18 cellular contexts compared by ENCODE assay signal in genomic region chr17:82007495-82008257, GRCh38. TPM values are rescaled to one million over a fixed set of nuclear protein-coding genes. Genes with fewer than 3 reads are reported as not detected.
DNase-seq lines count a peak whose midpoint lies in the region; ATAC-seq, FAIRE-seq and TF ChIP-seq lines count a peak whose summit lies in the region.
"Had no signal": no experiment of that assay in that cellular context is flagged by ENCODE, and none has a peak within 500 bp of the region (broad histone marks: within the 10 kb centered on the region; RNA-seq: fewer than 3 reads in every experiment).

No MANE protein-coding gene starts in this region.

- DNase-seq in HFFc6 (no peak), GM12878 (ENCODE audit: low read depth, low spot score) (no peak), retina (peak; percentile 68), prostate gland (ENCODE audit: low spot score) (no peak), NCI-H748 treated with DMSO at 0.1 percent for 48 hours (lab: John Stamatoyannopoulos, UW) (no peak)
- DNase-seq: activated CD4-positive, alpha-beta T cell treated with anti-CD3 and anti-CD28 coated beads for 48 hours; activated naive CD4-positive, alpha-beta T cell treated with anti-CD3 and anti-CD28 coated beads for 36 hours; colonic mucosa; DND-41; left cardiac atrium; NCI-H82; stimulated activated CD4-positive, alpha-beta T cell treated with anti-CD3 and anti-CD28 coated beads, Interleukin-4, amount 100 ng/mL, for 1 hour had no signal

- no peak for TF ChIP-seq RAD21 in GM12878 (IDR thresholded peaks at IDR 0.05; ENCODE audit: insufficient read depth, low read depth, low read length)

- in situ Hi-C loops in GM12878 (cut with MboI), result no loop called here

- TF ChIP-seq POLR2A in GM12878 (IDR thresholded peaks at IDR 0.05; ENCODE audit: low read depth, low read length), result peak; percentile 38; the same call in 1 of the 2 replicates
- no peak for TF ChIP-seq POLR2A in prostate gland (IDR thresholded peaks at IDR 0.05)

- no peaks in the 10 kb centered on the region for H3K79me2 ChIP-seq in GM12878 (ENCODE audit: control insufficient read depth, insufficient read depth, low read length)

- SMC1A ChIA-PET in GM12878 (lab: Charles Lee; ENCODE audit: uncharacterized antibody, unreplicated experiment), result no interaction called here

- H3K4me1 ChIP-seq in GM12878 (ENCODE audit: control insufficient read depth, insufficient read depth, low read length) (no peaks in the 10 kb centered on the region), prostate gland (replicated peaks) (no peaks in the 10 kb centered on the region)
- H3K4me1 ChIP-seq: colonic mucosa had no signal

- no peaks in the 10 kb centered on the region for H3K9me3 Mint-ChIP-seq in HFFc6
- H3K9me3 Mint-ChIP-seq: activated naive CD4-positive, alpha-beta T cell treated with anti-CD3 and anti-CD28 coated beads for 36 hours had no signal

- no peak overlapping the region for H3K4me2 ChIP-seq in GM12878 (ENCODE audit: control insufficient read depth, insufficient read depth)
- H3K4me2 ChIP-seq: KMS-11 had no signal

- no peaks in the 10 kb centered on the region for H4K20me1 ChIP-seq in GM12878 (ENCODE audit: control insufficient read depth, insufficient read depth)

- H3K4me1 Mint-ChIP-seq in HFFc6 (ENCODE audit: low read depth), result peaks cover 23% of the 10 kb centered on the region

- H3K4me3 Mint-ChIP-seq in HFFc6, result no peak overlapping the region
- H3K4me3 Mint-ChIP-seq: activated naive CD4-positive, alpha-beta T cell treated with anti-CD3 and anti-CD28 coated beads for 36 hours had no signal

- H3K36me3 ChIP-seq in GM12878 (ENCODE audit: control insufficient read depth in 2 of 2, insufficient read depth in 2 of 2, low read length in 1 of 2) (no peaks in the 10 kb centered on the region), prostate gland (no peaks in the 10 kb centered on the region)
- H3K36me3 ChIP-seq: colonic mucosa had no signal

- POLR2A ChIA-PET in GM12878 (lab: Charles Lee), result no interaction called here

- WGBS in GM12878 (ENCODE audit: insufficient coverage, insufficient replicate concordance, low lambda C conversion rate, missing lambda C conversion rate), result 63% methylated on average over 30 of the region's 30 CpGs
- 76% methylated on average over 29 of the region's 30 CpGs for WGBS in prostate gland

- H3K9me3 ChIP-seq in GM12878 (replicated peaks; ENCODE audit: control insufficient read depth, insufficient read depth, low read length) (no peaks in the 10 kb centered on the region), prostate gland (no peaks in the 10 kb centered on the region)
- H3K9me3 ChIP-seq: colonic mucosa, suprapubic skin had no signal

- no peak for TF ChIP-seq EP300 in GM12878 (IDR thresholded peaks at IDR 0.05; ENCODE audit: borderline replicate concordance in 1 of 2, control insufficient read depth in 1 of 2, low read depth in 2 of 2, low read length in 2 of 2)

- CTCF ChIA-PET in GM12878 (lab: Yijun Ruan, JAX), result no interaction called here

- intact Hi-C loops in GM12878 (cut with micrococcal nuclease; ENCODE audit: unreplicated experiment) (no loop called here), prostate gland (cut with DNase I) (no loop called here)

- no peak overlapping the region for H3K4me3 ChIP-seq in GM12878
- no peak overlapping the region for H3K4me3 ChIP-seq in prostate gland
- H3K4me3 ChIP-seq: colonic mucosa, suprapubic skin had no signal

- ATAC-seq in GM12878, result no peak
- ATAC-seq in GM21367 (IDR thresholded peaks at IDR 0.05; ENCODE audit: unreplicated experiment), result no peak
- ATAC-seq: left cardiac atrium had no signal

- no peaks in the 10 kb centered on the region for H3K27me3 ChIP-seq in GM12878 (replicated peaks in 1 of 2; ENCODE audit: control insufficient read depth in 2 of 2, insufficient read depth in 2 of 2, low read length in 1 of 2)
- H3K27me3 ChIP-seq in prostate gland (replicated peaks; ENCODE audit: insufficient read depth), result no peaks in the 10 kb centered on the region
- H3K27me3 ChIP-seq: colonic mucosa, suprapubic skin had no signal

- no peaks in the 10 kb centered on the region for H3K36me3 Mint-ChIP-seq in HFFc6 (ENCODE audit: low read depth)

- no peak for FAIRE-seq in GM12878 (lab: Jason Lieb, UNC)
- FAIRE-seq: astrocyte, endothelial cell of umbilical vein, GM18507 had no signal

- BruUV-seq in GM12878 (replicated peaks; lab: Mats Ljungman, UMichigan), result no TSS peak

- H3K27me3 Mint-ChIP-seq in HFFc6 (ENCODE audit: insufficient read depth), result no peaks in the 10 kb centered on the region; the same call in 1 of the 2 replicates

- H3K27ac ChIP-seq in GM12878 (ENCODE audit: control insufficient read depth, insufficient read depth) (no peak overlapping the region), prostate gland (no peak overlapping the region)
- H3K27ac ChIP-seq: colonic mucosa, KMS-11, suprapubic skin had no signal

- TF ChIP-seq CTCF in HFFc6 (IDR thresholded peaks at IDR 0.05) (peak; percentile 39), GM12878 (IDR thresholded peaks at IDR 0.05 in 2 of 3, conservative IDR thresholded peaks at IDR 0.05 in 1 of 3; ENCODE audit: control insufficient read depth in 2 of 3, extremely low read depth in 1 of 3, insufficient read depth in 1 of 3, low read depth in 3 of 3, low read length in 3 of 3) (no peak), prostate gland (IDR thresholded peaks at IDR 0.05) (no peak)

- H2AFZ ChIP-seq in GM12878 (ENCODE audit: control insufficient read depth, low read depth, low read length), result no peak overlapping the region

- RAD21 ChIA-PET in GM12878 (lab: Charles Lee; ENCODE audit: unreplicated experiment), result no interaction called here

- H3K9ac ChIP-seq in GM12878 (ENCODE audit: control insufficient read depth, insufficient read depth, low read length), result no peak overlapping the region
- H3K9ac ChIP-seq: KMS-11 had no signal

- H3K27ac Mint-ChIP-seq in HFFc6, result no peak overlapping the region
- H3K27ac Mint-ChIP-seq: activated naive CD4-positive, alpha-beta T cell treated with anti-CD3 and anti-CD28 coated beads for 36 hours had no signal

RNA-seq across cellular contexts. Expression of gene CENPX, which starts 15.0 kb away (rescaled TPM):
- 10 to 100 TPM; 60.6 to 83.9 (median 73.3) TPM for total RNA-seq in HFFc6 (2021; fragmentation: NEBNext Ultra II Directional; extraction: Animal tissue kit (Norgen Biotek cat#: 25700))
- total RNA-seq in GM12878 (2013; cell fraction: nucleolus; rRNA removed), result 11.1 and 12.5 TPM in 2 replicates
- total RNA-seq in GM12878 (2014; rRNA removed) (84.0 and 101 TPM in 2 replicates), GM12878 (2014; rRNA removed; fragmentation: Illumina TruSeq; extraction: Trizol) (36.1 and 39.4 TPM in 2 replicates), GM12878 (2021) (84.0 and 89.0 TPM in 2 replicates), prostate gland (100 to 1,000 TPM in 1 of 2 donors, 10 to 100 TPM in 1; 84.9 to 263 TPM)
- 25.7 TPM for polyA plus RNA-seq in GM12878 (2011; ENCODE audit: low read depth)
- polyA plus RNA-seq in GM12878 (2011; rRNA removed) (29.3 and 54.8 TPM in 2 replicates), GM12878 (2014; fragmentation: Illumina TruSeq; extraction: Trizol) (4.1 and 26.8 TPM in 2 replicates), GM12878 (2014; fragmentation: Nextera tagmentation; extraction: Ambion mirVana) (10 to 100 TPM; 11.7 to 39.3 TPM), GM12878 (2014; rRNA removed) (111 and 113 TPM in 2 replicates), GM12878 (2016; fragmentation: Nextera tagmentation; extraction: Ambion mirVana) (100 to 1,000 TPM; 181 to 182 TPM)
- polyA plus RNA-seq in GM12878 (2011; cell fraction: cytosol; rRNA removed), result 67.3 and 105 TPM in 2 replicates
- polyA plus RNA-seq in GM12878 (2011; cell fraction: nucleus; rRNA removed), result 77.9 and 82.8 TPM in 2 replicates
- 34.3 and 37.6 TPM in 2 replicates for polyA plus RNA-seq in GM12878 (2012)
- 10.0 and 21.6 TPM in 2 replicates for polyA minus RNA-seq in GM12878 (2011; rRNA and poly(A)+ RNA removed)
- polyA minus RNA-seq in GM12878 (2011; cell fraction: cytosol; rRNA and poly(A)+ RNA removed), result 10.6 and 11.4 TPM in 2 replicates
- 12.7 and 15.8 TPM in 2 replicates for polyA minus RNA-seq in GM12878 (2011; cell fraction: nucleus; rRNA and poly(A)+ RNA removed)

RNA-seq across cellular contexts. Expression of gene LRRC45, which starts 15.4 kb away (rescaled TPM):
- total RNA-seq in HFFc6 (2021; fragmentation: NEBNext Ultra II Directional; extraction: Animal tissue kit (Norgen Biotek cat#: 25700)), result 10 to 100 TPM in 3 of 6 experiments, 1 to 10 TPM in 3; 6.8 to 10.5 (median 10.0) TPM
- total RNA-seq in GM12878 (2013; cell fraction: nucleolus; rRNA removed), result 22.5 and 23.4 TPM in 2 replicates
- total RNA-seq in GM12878 (2014; rRNA removed) (18.6 and 24.2 TPM in 2 replicates), GM12878 (2014; rRNA removed; fragmentation: Illumina TruSeq; extraction: Trizol) (5.9 and 8.9 TPM in 2 replicates), GM12878 (2021) (24.9 and 27.7 TPM in 2 replicates), prostate gland (10 to 100 TPM; 22.2 to 24.1 TPM)
- polyA plus RNA-seq in GM12878 (2011; ENCODE audit: low read depth), result 2.2 TPM
- polyA plus RNA-seq in GM12878 (2011; rRNA removed) (4.5 and 7.7 TPM in 2 replicates), GM12878 (2014; fragmentation: Illumina TruSeq; extraction: Trizol) (2.5 and 3.6 TPM in 2 replicates), GM12878 (2014; fragmentation: Nextera tagmentation; extraction: Ambion mirVana) (under 1 TPM; 0.03 to 0.05 TPM), GM12878 (2014; rRNA removed) (24.2 and 24.4 TPM in 2 replicates), GM12878 (2016; fragmentation: Nextera tagmentation; extraction: Ambion mirVana) (10 to 100 TPM; 12.0 to 13.4 TPM)
- polyA plus RNA-seq in GM12878 (2011; cell fraction: cytosol; rRNA removed), result 7.3 and 16.6 TPM in 2 replicates
- polyA plus RNA-seq in GM12878 (2011; cell fraction: nucleus; rRNA removed), result 72.6 and 103 TPM in 2 replicates
- 8.6 and 9.9 TPM in 2 replicates for polyA plus RNA-seq in GM12878 (2012)
- 4.2 and 11.4 TPM in 2 replicates for polyA minus RNA-seq in GM12878 (2011; rRNA and poly(A)+ RNA removed)
- 4.7 and 6.4 TPM in 2 replicates for polyA minus RNA-seq in GM12878 (2011; cell fraction: cytosol; rRNA and poly(A)+ RNA removed)
- polyA minus RNA-seq in GM12878 (2011; cell fraction: nucleus; rRNA and poly(A)+ RNA removed), result 12.8 and 27.8 TPM in 2 replicates

RNA-seq across cellular contexts. Expression of gene RAC3, which starts 23.8 kb away (rescaled TPM):
- total RNA-seq in HFFc6 (2021; fragmentation: NEBNext Ultra II Directional; extraction: Animal tissue kit (Norgen Biotek cat#: 25700)), result 1 to 10 TPM; 4.3 to 8.5 (median 5.6) TPM
- 2.7 and 4.9 TPM in 2 replicates for total RNA-seq in GM12878 (2013; cell fraction: nucleolus; rRNA removed)
- 23.5 and 29.8 TPM in 2 replicates for total RNA-seq in GM12878 (2014; rRNA removed)
- 9.0 and 9.2 TPM in 2 replicates for total RNA-seq in GM12878 (2014; rRNA removed; fragmentation: Illumina TruSeq; extraction: Trizol)
- total RNA-seq in GM12878 (2021), result 14.6 and 16.2 TPM in 2 replicates
- polyA plus RNA-seq in GM12878 (2011; ENCODE audit: low read depth), result 0.71 TPM
- 1.2 and 4.2 TPM in 2 replicates for polyA plus RNA-seq in GM12878 (2011; rRNA removed)
- 4.7 and 7.5 TPM in 2 replicates for polyA plus RNA-seq in GM12878 (2011; cell fraction: cytosol; rRNA removed)
- polyA plus RNA-seq in GM12878 (2011; cell fraction: nucleus; rRNA removed), result 33.2 and 47.4 TPM in 2 replicates
- polyA plus RNA-seq in GM12878 (2012), result 3.4 and 4.9 TPM in 2 replicates
- 2.8 and 9.8 TPM in 2 replicates for polyA plus RNA-seq in GM12878 (2014; fragmentation: Illumina TruSeq; extraction: Trizol)
- polyA plus RNA-seq in GM12878 (2014; fragmentation: Nextera tagmentation; extraction: Ambion mirVana), result under 1 TPM; 0.11 to 0.16 TPM
- polyA plus RNA-seq in GM12878 (2014; rRNA removed), result 32.9 and 39.8 TPM in 2 replicates
- polyA plus RNA-seq in GM12878 (2016; fragmentation: Nextera tagmentation; extraction: Ambion mirVana), result 1 to 10 TPM; 1.7 TPM
- polyA minus RNA-seq in GM12878 (2011; rRNA and poly(A)+ RNA removed), result 0.44 and 1.0 TPM in 2 replicates
- polyA minus RNA-seq in GM12878 (2011; cell fraction: cytosol; rRNA and poly(A)+ RNA removed), result 3.1 TPM in 1 of 2 replicates, not detected in the other
- 2.3 and 4.8 TPM in 2 replicates for polyA minus RNA-seq in GM12878 (2011; cell fraction: nucleus; rRNA and poly(A)+ RNA removed)
- total RNA-seq in prostate gland, result 10 to 100 TPM; 41.8 to 93.9 TPM

RNA-seq across cellular contexts. Expression of gene DCXR, which starts 29.8 kb away (rescaled TPM):
- 100 to 1,000 TPM in 1 of 6 experiments, 10 to 100 TPM in 5; 73.4 to 100 (median 84.8) TPM for total RNA-seq in HFFc6 (2021; fragmentation: NEBNext Ultra II Directional; extraction: Animal tissue kit (Norgen Biotek cat#: 25700))
- total RNA-seq in GM12878 (2013; cell fraction: nucleolus; rRNA removed), result 13.4 and 14.9 TPM in 2 replicates
- 80.8 and 85.8 TPM in 2 replicates for total RNA-seq in GM12878 (2014; rRNA removed)
- 32.4 and 39.9 TPM in 2 replicates for total RNA-seq in GM12878 (2014; rRNA removed; fragmentation: Illumina TruSeq; extraction: Trizol)
- 110 and 119 TPM in 2 replicates for total RNA-seq in GM12878 (2021)
- polyA plus RNA-seq in GM12878 (2011; ENCODE audit: low read depth), result 79.4 TPM
- 29.9 and 66.6 TPM in 2 replicates for polyA plus RNA-seq in GM12878 (2011; rRNA removed)
- polyA plus RNA-seq in GM12878 (2011; cell fraction: cytosol; rRNA removed), result 188 and 195 TPM in 2 replicates
- polyA plus RNA-seq in GM12878 (2011; cell fraction: nucleus; rRNA removed), result 136 and 154 TPM in 2 replicates
- 73.6 and 79.6 TPM in 2 replicates for polyA plus RNA-seq in GM12878 (2012)
- 45.6 and 92.0 TPM in 2 replicates for polyA plus RNA-seq in GM12878 (2014; fragmentation: Illumina TruSeq; extraction: Trizol)
- 10 to 100 TPM; 12.3 to 44.8 TPM for polyA plus RNA-seq in GM12878 (2014; fragmentation: Nextera tagmentation; extraction: Ambion mirVana)
- polyA plus RNA-seq in GM12878 (2014; rRNA removed), result 128 and 151 TPM in 2 replicates
- 100 to 1,000 TPM; 122 to 139 TPM for polyA plus RNA-seq in GM12878 (2016; fragmentation: Nextera tagmentation; extraction: Ambion mirVana)
- polyA minus RNA-seq in GM12878 (2011; rRNA and poly(A)+ RNA removed), result 53.5 and 69.9 TPM in 2 replicates
- polyA minus RNA-seq in GM12878 (2011; cell fraction: cytosol; rRNA and poly(A)+ RNA removed), result 23.2 and 25.8 TPM in 2 replicates
- polyA minus RNA-seq in GM12878 (2011; cell fraction: nucleus; rRNA and poly(A)+ RNA removed), result 21.6 and 34.3 TPM in 2 replicates
- 100 to 1,000 TPM; 235 to 744 TPM for total RNA-seq in prostate gland

RNA-seq across cellular contexts. Expression of gene ASPSCR1, which starts 30.2 kb away (rescaled TPM):
- total RNA-seq in HFFc6 (2021; fragmentation: NEBNext Ultra II Directional; extraction: Animal tissue kit (Norgen Biotek cat#: 25700)), result 10 to 100 TPM; 26.6 to 36.8 (median 34.7) TPM
- 52.1 and 55.2 TPM in 2 replicates for total RNA-seq in GM12878 (2013; cell fraction: nucleolus; rRNA removed)
- total RNA-seq in GM12878 (2014; rRNA removed) (34.9 and 43.8 TPM in 2 replicates), GM12878 (2014; rRNA removed; fragmentation: Illumina TruSeq; extraction: Trizol) (14.2 and 19.0 TPM in 2 replicates), GM12878 (2021) (42.4 and 43.3 TPM in 2 replicates), prostate gland (10 to 100 TPM; 30.7 to 39.7 TPM)
- 8.2 TPM for polyA plus RNA-seq in GM12878 (2011; ENCODE audit: low read depth)
- polyA plus RNA-seq in GM12878 (2011; rRNA removed) (4.1 and 10.3 TPM in 2 replicates), GM12878 (2014; fragmentation: Illumina TruSeq; extraction: Trizol) (1.7 and 10.9 TPM in 2 replicates), GM12878 (2014; fragmentation: Nextera tagmentation; extraction: Ambion mirVana) (1 to 10 TPM; 1.5 to 7.2 TPM), GM12878 (2014; rRNA removed) (48.4 and 58.7 TPM in 2 replicates), GM12878 (2016; fragmentation: Nextera tagmentation; extraction: Ambion mirVana) (10 to 100 TPM; 31.9 to 41.9 TPM)
- polyA plus RNA-seq in GM12878 (2011; cell fraction: cytosol; rRNA removed), result 19.8 and 36.7 TPM in 2 replicates
- polyA plus RNA-seq in GM12878 (2011; cell fraction: nucleus; rRNA removed), result 75.2 and 97.9 TPM in 2 replicates
- polyA plus RNA-seq in GM12878 (2012), result 19.6 and 27.9 TPM in 2 replicates
- 5.9 and 17.9 TPM in 2 replicates for polyA minus RNA-seq in GM12878 (2011; rRNA and poly(A)+ RNA removed)
- 8.3 and 13.8 TPM in 2 replicates for polyA minus RNA-seq in GM12878 (2011; cell fraction: cytosol; rRNA and poly(A)+ RNA removed)
- 26.1 and 47.5 TPM in 2 replicates for polyA minus RNA-seq in GM12878 (2011; cell fraction: nucleus; rRNA and poly(A)+ RNA removed)
